ENCODE assay signal across 14 cellular contexts in genomic region chr7:42913591-42913990, GRCh38. TPM values are rescaled to one million over a fixed set of nuclear protein-coding genes. Genes with fewer than 3 reads are reported as not detected.
DNase-seq lines count a peak whose midpoint lies in the region; ATAC-seq, FAIRE-seq and TF ChIP-seq lines count a peak whose summit lies in the region.
"Had no signal": no experiment of that assay in that cellular context is flagged by ENCODE, and none has a peak within 500 bp of the region (broad histone marks: within the 10 kb centered on the region; RNA-seq: fewer than 3 reads in every experiment).

No MANE protein-coding gene starts in this region.

- no peak for TF ChIP-seq RAD21 in K562 (CRISPR knock-in tag; conservative IDR thresholded peaks at IDR 0.05 in 1 of 2, IDR thresholded peaks at IDR 0.05 in 1 of 2)

- H3K9me3 ChIP-seq in K562 (replicated peaks; ENCODE audit: control insufficient read depth, insufficient read depth, low read depth, low read length) = no peaks in the 10 kb centered on the region
- H3K9me3 ChIP-seq: colonic mucosa had no signal

- peaks cover 14 to 27% of the 10 kb centered on the region in 2 experiments; a peak in 4 of 5 replicates for H3K4me1 ChIP-seq in K562 (replicated peaks in 1 of 2; ENCODE audit: control insufficient read depth in 2 of 2, insufficient read depth in 2 of 2, low read length in 2 of 2)
- H3K4me1 ChIP-seq: colonic mucosa had no signal

- H3K27me3 Mint-ChIP-seq in HFFc6 (ENCODE audit: insufficient read depth) (peaks cover 3% of the 10 kb centered on the region; the same call in 1 of the 2 replicates), osteocyte (ENCODE audit: unreplicated experiment) (no peaks in the 10 kb centered on the region)

- DNase-seq in HFFc6 = no peak
- peak; percentile 65 for DNase-seq in OCI-M1 (lab: John Stamatoyannopoulos, UW)
- peak in 2 of 4 experiments; percentile 21 to 30 for DNase-seq in K562 (ENCODE audit: extremely low read depth in 1 of 4, low spot score in 3 of 4)
- DNase-seq in osteocyte (ENCODE audit: extremely low spot score, unreplicated experiment) = no peak
- no peak for DNase-seq in HuH-7 (ENCODE audit: low spot score)
- no peak for DNase-seq in RWPE1 (ENCODE audit: low spot score)
- DNase-seq in anterior cingulate cortex (lab: John Stamatoyannopoulos, UW) = no peak
- DNase-seq: activated CD8-positive, alpha-beta memory T cell treated with anti-CD3 and anti-CD28 coated beads, Interleukin-2, amount 50 U/mL, for 48 hours; colonic mucosa; foreskin melanocyte; MV-4-11 had no signal

- WGBS in K562 (ENCODE audit: insufficient coverage, low coverage, missing lambda C conversion rate) = 14% methylated on average over 2 of the region's 2 CpGs

- no peak overlapping the region for H3K4me3 Mint-ChIP-seq in HFFc6
- H3K4me3 Mint-ChIP-seq in osteocyte (ENCODE audit: unreplicated experiment) = no peak overlapping the region

- H3K4me1 Mint-ChIP-seq in HFFc6 (ENCODE audit: low read depth) = peaks cover 56% of the 10 kb centered on the region
- peaks cover 19% of the 10 kb centered on the region for H3K4me1 Mint-ChIP-seq in osteocyte (ENCODE audit: unreplicated experiment)

- no peak overlapping the region; a peak in 1 of 4 replicates for H3K9ac ChIP-seq in K562 (ENCODE audit: insufficient read depth in 1 of 2, low read depth in 2 of 2, low read length in 2 of 2)

- BruUV-seq in K562 (replicated peaks; lab: Mats Ljungman, UMichigan) = no TSS peak

- no peaks in the 10 kb centered on the region; a peak in 1 of 5 replicates for H3K27me3 ChIP-seq in K562 (ENCODE audit: control insufficient read depth in 2 of 2, insufficient read depth in 2 of 2, low read length in 2 of 2)
- H3K27me3 ChIP-seq: colonic mucosa had no signal

- TF ChIP-seq CTCF in HFFc6 (IDR thresholded peaks at IDR 0.05) (no peak), K562 (IDR thresholded peaks at IDR 0.05 in 2 of 3, conservative IDR thresholded peaks at IDR 0.05 in 1 of 3; ENCODE audit: insufficient read depth in 2 of 3, low read depth in 1 of 3, low read length in 3 of 3) (no peak), osteocyte (IDR thresholded peaks at IDR 0.05) (no peak), RWPE1 (conservative IDR thresholded peaks at IDR 0.05; ENCODE audit: low read depth) (no peak)

- H3K4me2 ChIP-seq in K562 (ENCODE audit: insufficient read depth, low read length) = no peak overlapping the region

- H3K9me1 ChIP-seq in K562 (ENCODE audit: control insufficient read depth, insufficient read depth, low read length) = no peaks in the 10 kb centered on the region

- in situ Hi-C loops in K562 (cut with MboI) = no loop called here

- H3K9me3 Mint-ChIP-seq in HFFc6 (no peaks in the 10 kb centered on the region), osteocyte (ENCODE audit: unreplicated experiment) (no peaks in the 10 kb centered on the region)

- no peak for TF ChIP-seq POLR2A in K562 (conservative IDR thresholded peaks at IDR 0.05)

- intact Hi-C loops in K562 (cut with micrococcal nuclease) = loop anchor here (2.0 kb wide), 1 partner anchor 15 kb away; no protein-coding TSS in a partner anchor

- ATAC-seq in K562 = no peak
- ATAC-seq: sciatic nerve had no signal

- CTCF ChIA-PET in K562 (lab: Yijun Ruan, JAX; ENCODE audit: low intra/inter-chr PET ratio) (no interaction called here), RWPE1 (lab: Yijun Ruan, JAX) (interaction anchor here (0.6 kb wide), 1 partner anchor 816 kb away, joined by 4 read pairs; the partner anchor contains the start of gene COA1)

- H4K20me1 ChIP-seq in K562 (replicated peaks; ENCODE audit: control insufficient read depth, insufficient read depth, low read length) = no peaks in the 10 kb centered on the region

- no peak for TF ChIP-seq EP300 in K562 (IDR thresholded peaks at IDR 0.05; ENCODE audit: low read length)

- no peak overlapping the region for H3K4me3 ChIP-seq in K562
- H3K4me3 ChIP-seq: colonic mucosa had no signal

- no peak for FAIRE-seq in K562 (lab: Jason Lieb, UNC)
- FAIRE-seq: D721Med, RCC 7860 had no signal

- peaks cover 41% of the 10 kb centered on the region for H3K36me3 ChIP-seq in K562 (ENCODE audit: control insufficient read depth, insufficient read depth, low read length)
- H3K36me3 ChIP-seq: colonic mucosa had no signal

- peaks cover 26% of the 10 kb centered on the region for H3K36me3 Mint-ChIP-seq in HFFc6 (ENCODE audit: low read depth)
- H3K36me3 Mint-ChIP-seq in osteocyte (ENCODE audit: unreplicated experiment) = peaks cover 31% of the 10 kb centered on the region

- H3K27ac Mint-ChIP-seq in HFFc6 (peak overlapping the region; percentile 69), osteocyte (ENCODE audit: unreplicated experiment) (peak overlapping the region; percentile 9)

- H3K27ac ChIP-seq in K562 (ENCODE audit: extremely low read depth, low read depth, low read length) (peak overlapping the region; percentile 68; the same call in 1 of the 3 replicates), RWPE1 (no peak overlapping the region)
- H3K27ac ChIP-seq: colonic mucosa had no signal

- POLR2A ChIA-PET in K562 (lab: Yijun Ruan, JAX) = interaction anchor here (1.3 kb wide), 2 partner anchors 15 to 21 kb away, joined by 3 to 7 read pairs; no protein-coding TSS in a partner anchor
- POLR2A ChIA-PET in RWPE1 (lab: Yijun Ruan, JAX; ENCODE audit: low non-redundant PET) = no interaction called here

- peaks cover 12% of the 10 kb centered on the region; the same call in 2 of the 3 replicates for H3K79me2 ChIP-seq in K562 (ENCODE audit: control insufficient read depth, insufficient read depth, low read length)

- no peak overlapping the region for H2AFZ ChIP-seq in K562 (ENCODE audit: low read depth, low read length)

RNA-seq across cellular contexts. Expression of gene C7orf25, which starts 1.7 kb away (rescaled TPM):
- 1 to 10 TPM; 4.3 to 8.3 (median 6.8) TPM for total RNA-seq in HFFc6 (2021; fragmentation: NEBNext Ultra II Directional; extraction: Animal tissue kit (Norgen Biotek cat#: 25700))
- 6.8 and 19.1 TPM in 2 replicates for total RNA-seq in K562 (2011; cell fraction: chromatin; rRNA removed; ENCODE audit: low replicate concordance)
- total RNA-seq in K562 (2011; cell fraction: nucleolus; rRNA removed) = 2.8 and 5.7 TPM in 2 replicates
- 5.9 and 12.0 TPM in 2 replicates for total RNA-seq in K562 (2011; cell fraction: nucleoplasm; rRNA removed)
- total RNA-seq in K562 (2014; rRNA removed) = 1.2 and 1.9 TPM in 2 replicates
- 2.9 TPM in 2 replicates for total RNA-seq in K562 (2014; rRNA removed; fragmentation: Illumina TruSeq; extraction: Trizol)
- 2.0 and 2.3 TPM in 2 replicates for total RNA-seq in K562 (2015; rRNA removed; fragmentation: Illumina TruSeq; extraction: Trizol)
- 3.4 and 4.4 TPM in 2 replicates for total RNA-seq in K562 (2021)
- 3.0 and 4.7 TPM in 2 replicates for polyA plus RNA-seq in K562 (2011; rRNA removed)
- polyA plus RNA-seq in K562 (2011; cell fraction: cytosol; rRNA removed) = 1.4 and 2.1 TPM in 2 replicates
- polyA plus RNA-seq in K562 (2011; cell fraction: nucleus; rRNA removed) = 2.0 and 3.2 TPM in 2 replicates
- polyA plus RNA-seq in K562 (2012) = 2.2 and 3.1 TPM in 2 replicates
- polyA plus RNA-seq in K562 (2014; fragmentation: Illumina TruSeq; extraction: Trizol) = 1.8 and 2.7 TPM in 2 replicates
- 1 to 10 TPM; 1.3 to 1.9 TPM for polyA plus RNA-seq in K562 (2014; fragmentation: Nextera tagmentation; extraction: Ambion mirVana)
- 1.3 and 5.5 TPM in 2 replicates for polyA plus RNA-seq in K562 (2014; rRNA removed)
- polyA minus RNA-seq in K562 (2011; rRNA and poly(A)+ RNA removed) = 3.3 and 5.8 TPM in 2 replicates
- 0.55 and 1.4 TPM in 2 replicates for polyA minus RNA-seq in K562 (2011; cell fraction: cytosol; rRNA and poly(A)+ RNA removed)
- polyA minus RNA-seq in K562 (2011; cell fraction: nucleus; rRNA and poly(A)+ RNA removed) = 8.8 and 16.8 TPM in 2 replicates
- total RNA-seq in osteocyte = 5.9 and 9.9 TPM in 2 replicates

RNA-seq across cellular contexts. Expression of gene PSMA2, which starts 18.4 kb away (rescaled TPM):
- 100 to 1,000 TPM; 105 to 140 (median 115) TPM for total RNA-seq in HFFc6 (2021; fragmentation: NEBNext Ultra II Directional; extraction: Animal tissue kit (Norgen Biotek cat#: 25700))
- total RNA-seq in K562 (2011; cell fraction: chromatin; rRNA removed; ENCODE audit: low replicate concordance) = 16.0 and 45.2 TPM in 2 replicates
- total RNA-seq in K562 (2011; cell fraction: nucleolus; rRNA removed) = 15.5 and 16.6 TPM in 2 replicates
- total RNA-seq in K562 (2011; cell fraction: nucleoplasm; rRNA removed) = 32.4 and 41.8 TPM in 2 replicates
- 88.7 and 91.7 TPM in 2 replicates for total RNA-seq in K562 (2014; rRNA removed)
- 274 and 308 TPM in 2 replicates for total RNA-seq in K562 (2014; rRNA removed; fragmentation: Illumina TruSeq; extraction: Trizol)
- 149 and 162 TPM in 2 replicates for total RNA-seq in K562 (2015; rRNA removed; fragmentation: Illumina TruSeq; extraction: Trizol)
- 184 and 200 TPM in 2 replicates for total RNA-seq in K562 (2021)
- polyA plus RNA-seq in K562 (2011; rRNA removed) = 291 and 412 TPM in 2 replicates
- 71.1 and 145 TPM in 2 replicates for polyA plus RNA-seq in K562 (2011; cell fraction: cytosol; rRNA removed)
- polyA plus RNA-seq in K562 (2011; cell fraction: nucleus; rRNA removed) = 26.1 and 65.3 TPM in 2 replicates
- polyA plus RNA-seq in K562 (2012) = 198 and 258 TPM in 2 replicates
- 145 and 154 TPM in 2 replicates for polyA plus RNA-seq in K562 (2014; fragmentation: Illumina TruSeq; extraction: Trizol)
- 1,000 to 10,000 TPM in 1 of 2 experiments, 100 to 1,000 TPM in 1; 887 to 1,070 TPM for polyA plus RNA-seq in K562 (2014; fragmentation: Nextera tagmentation; extraction: Ambion mirVana)
- 174 and 213 TPM in 2 replicates for polyA plus RNA-seq in K562 (2014; rRNA removed)
- polyA minus RNA-seq in K562 (2011; rRNA and poly(A)+ RNA removed) = 94.8 and 103 TPM in 2 replicates
- 52.1 and 55.2 TPM in 2 replicates for polyA minus RNA-seq in K562 (2011; cell fraction: cytosol; rRNA and poly(A)+ RNA removed)
- 12.5 and 19.8 TPM in 2 replicates for polyA minus RNA-seq in K562 (2011; cell fraction: nucleus; rRNA and poly(A)+ RNA removed)
- 59.7 and 65.0 TPM in 2 replicates for total RNA-seq in osteocyte

RNA-seq across cellular contexts. Expression of gene MRPL32, which starts 18.6 kb away (rescaled TPM):
- 10 to 100 TPM; 49.2 to 69.6 (median 58.8) TPM for total RNA-seq in HFFc6 (2021; fragmentation: NEBNext Ultra II Directional; extraction: Animal tissue kit (Norgen Biotek cat#: 25700))
- 39.3 and 104 TPM in 2 replicates for total RNA-seq in K562 (2011; cell fraction: chromatin; rRNA removed; ENCODE audit: low replicate concordance)
- total RNA-seq in K562 (2011; cell fraction: nucleolus; rRNA removed) = 27.3 and 33.6 TPM in 2 replicates
- 59.0 and 64.3 TPM in 2 replicates for total RNA-seq in K562 (2011; cell fraction: nucleoplasm; rRNA removed)
- total RNA-seq in K562 (2014; rRNA removed) (104 and 111 TPM in 2 replicates), K562 (2014; rRNA removed; fragmentation: Illumina TruSeq; extraction: Trizol) (138 and 139 TPM in 2 replicates), K562 (2015; rRNA removed; fragmentation: Illumina TruSeq; extraction: Trizol) (109 and 120 TPM in 2 replicates), K562 (2021) (75.5 and 86.0 TPM in 2 replicates), osteocyte (46.5 and 49.0 TPM in 2 replicates)
- polyA plus RNA-seq in K562 (2011; rRNA removed) (95.4 and 113 TPM in 2 replicates), K562 (2014; fragmentation: Illumina TruSeq; extraction: Trizol) (134 and 140 TPM in 2 replicates), K562 (2014; fragmentation: Nextera tagmentation; extraction: Ambion mirVana) (100 to 1,000 TPM; 341 to 351 TPM), K562 (2014; rRNA removed) (145 and 162 TPM in 2 replicates)
- 38.5 and 52.8 TPM in 2 replicates for polyA plus RNA-seq in K562 (2011; cell fraction: cytosol; rRNA removed)
- polyA plus RNA-seq in K562 (2011; cell fraction: nucleus; rRNA removed) = 86.8 and 172 TPM in 2 replicates
- polyA plus RNA-seq in K562 (2012) = 48.6 and 76.2 TPM in 2 replicates
- 44.0 and 49.0 TPM in 2 replicates for polyA minus RNA-seq in K562 (2011; rRNA and poly(A)+ RNA removed)
- 16.0 and 20.2 TPM in 2 replicates for polyA minus RNA-seq in K562 (2011; cell fraction: cytosol; rRNA and poly(A)+ RNA removed)
- 22.1 and 46.5 TPM in 2 replicates for polyA minus RNA-seq in K562 (2011; cell fraction: nucleus; rRNA and poly(A)+ RNA removed)
